In the genomic region with DNA sequence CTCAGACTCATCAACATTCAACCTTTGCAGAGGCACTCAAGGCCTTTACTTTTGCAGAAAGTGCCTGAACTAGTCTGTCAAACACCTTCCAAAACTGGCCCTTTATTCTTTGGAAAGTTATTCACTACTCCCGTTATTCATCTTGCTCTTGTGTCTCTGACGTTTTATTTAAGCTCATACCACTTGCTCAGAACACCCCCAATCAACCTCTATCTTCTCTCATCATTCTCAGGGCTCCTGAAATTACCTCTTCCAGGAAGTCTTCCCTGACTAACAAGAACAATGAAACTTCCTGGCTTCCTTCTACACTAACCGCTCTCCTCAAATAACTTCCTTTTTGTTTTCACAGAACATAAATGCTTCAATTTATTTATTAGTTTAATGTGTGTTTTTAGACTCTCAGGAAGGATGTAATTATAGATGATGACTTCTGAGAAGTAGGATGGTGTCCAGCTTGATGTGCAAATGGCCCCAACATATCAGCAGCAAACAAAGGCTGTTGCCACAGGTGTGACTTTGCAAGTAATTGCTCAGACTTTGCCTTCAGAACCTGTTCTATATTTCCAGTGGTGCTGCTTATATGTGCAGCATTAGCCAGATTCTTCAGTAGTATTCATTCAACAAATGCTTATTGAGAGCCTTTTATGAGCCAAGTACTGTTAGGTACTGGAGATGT, we compare ENCODE assay signal across 1 cellular context.
TF ChIP-seq lines count a peak whose summit lies in the region.

No MANE protein-coding gene starts in this region.

TF ChIP-seq in HepG2, 621 proteins besides CTCF, POLR2A, EP300 and RAD21:
- TF ChIP-seq, protein P1, sequence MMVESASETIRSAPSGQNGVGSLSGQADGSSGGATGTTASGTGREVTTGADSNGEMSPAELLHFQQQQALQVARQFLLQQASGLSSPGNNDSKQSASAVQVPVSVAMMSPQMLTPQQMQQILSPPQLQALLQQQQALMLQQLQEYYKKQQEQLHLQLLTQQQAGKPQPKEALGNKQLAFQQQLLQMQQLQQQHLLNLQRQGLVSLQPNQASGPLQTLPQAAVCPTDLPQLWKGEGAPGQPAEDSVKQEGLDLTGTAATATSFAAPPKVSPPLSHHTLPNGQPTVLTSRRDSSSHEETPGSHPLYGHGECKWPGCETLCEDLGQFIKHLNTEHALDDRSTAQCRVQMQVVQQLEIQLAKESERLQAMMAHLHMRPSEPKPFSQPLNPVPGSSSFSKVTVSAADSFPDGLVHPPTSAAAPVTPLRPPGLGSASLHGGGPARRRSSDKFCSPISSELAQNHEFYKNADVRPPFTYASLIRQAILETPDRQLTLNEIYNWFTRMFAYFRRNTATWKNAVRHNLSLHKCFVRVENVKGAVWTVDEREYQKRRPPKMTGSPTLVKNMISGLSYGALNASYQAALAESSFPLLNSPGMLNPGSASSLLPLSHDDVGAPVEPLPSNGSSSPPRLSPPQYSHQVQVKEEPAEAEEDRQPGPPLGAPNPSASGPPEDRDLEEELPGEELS (CRISPR knock-in tag; IDR thresholded peaks at IDR 0.05), result no peak
- TF ChIP-seq, protein P2, sequence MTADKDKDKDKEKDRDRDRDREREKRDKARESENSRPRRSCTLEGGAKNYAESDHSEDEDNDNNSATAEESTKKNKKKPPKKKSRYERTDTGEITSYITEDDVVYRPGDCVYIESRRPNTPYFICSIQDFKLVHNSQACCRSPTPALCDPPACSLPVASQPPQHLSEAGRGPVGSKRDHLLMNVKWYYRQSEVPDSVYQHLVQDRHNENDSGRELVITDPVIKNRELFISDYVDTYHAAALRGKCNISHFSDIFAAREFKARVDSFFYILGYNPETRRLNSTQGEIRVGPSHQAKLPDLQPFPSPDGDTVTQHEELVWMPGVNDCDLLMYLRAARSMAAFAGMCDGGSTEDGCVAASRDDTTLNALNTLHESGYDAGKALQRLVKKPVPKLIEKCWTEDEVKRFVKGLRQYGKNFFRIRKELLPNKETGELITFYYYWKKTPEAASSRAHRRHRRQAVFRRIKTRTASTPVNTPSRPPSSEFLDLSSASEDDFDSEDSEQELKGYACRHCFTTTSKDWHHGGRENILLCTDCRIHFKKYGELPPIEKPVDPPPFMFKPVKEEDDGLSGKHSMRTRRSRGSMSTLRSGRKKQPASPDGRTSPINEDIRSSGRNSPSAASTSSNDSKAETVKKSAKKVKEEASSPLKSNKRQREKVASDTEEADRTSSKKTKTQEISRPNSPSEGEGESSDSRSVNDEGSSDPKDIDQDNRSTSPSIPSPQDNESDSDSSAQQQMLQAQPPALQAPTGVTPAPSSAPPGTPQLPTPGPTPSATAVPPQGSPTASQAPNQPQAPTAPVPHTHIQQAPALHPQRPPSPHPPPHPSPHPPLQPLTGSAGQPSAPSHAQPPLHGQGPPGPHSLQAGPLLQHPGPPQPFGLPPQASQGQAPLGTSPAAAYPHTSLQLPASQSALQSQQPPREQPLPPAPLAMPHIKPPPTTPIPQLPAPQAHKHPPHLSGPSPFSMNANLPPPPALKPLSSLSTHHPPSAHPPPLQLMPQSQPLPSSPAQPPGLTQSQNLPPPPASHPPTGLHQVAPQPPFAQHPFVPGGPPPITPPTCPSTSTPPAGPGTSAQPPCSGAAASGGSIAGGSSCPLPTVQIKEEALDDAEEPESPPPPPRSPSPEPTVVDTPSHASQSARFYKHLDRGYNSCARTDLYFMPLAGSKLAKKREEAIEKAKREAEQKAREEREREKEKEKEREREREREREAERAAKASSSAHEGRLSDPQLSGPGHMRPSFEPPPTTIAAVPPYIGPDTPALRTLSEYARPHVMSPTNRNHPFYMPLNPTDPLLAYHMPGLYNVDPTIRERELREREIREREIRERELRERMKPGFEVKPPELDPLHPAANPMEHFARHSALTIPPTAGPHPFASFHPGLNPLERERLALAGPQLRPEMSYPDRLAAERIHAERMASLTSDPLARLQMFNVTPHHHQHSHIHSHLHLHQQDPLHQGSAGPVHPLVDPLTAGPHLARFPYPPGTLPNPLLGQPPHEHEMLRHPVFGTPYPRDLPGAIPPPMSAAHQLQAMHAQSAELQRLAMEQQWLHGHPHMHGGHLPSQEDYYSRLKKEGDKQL (CRISPR knock-in tag; IDR thresholded peaks at IDR 0.05; ENCODE audit: low read depth), result no peak
- TF ChIP-seq CREM (IDR thresholded peaks at IDR 0.05) (no peak), CREM (CRISPR knock-in tag; IDR thresholded peaks at IDR 0.05) (no peak), NONO (IDR thresholded peaks at IDR 0.05) (no peak), NONO (CRISPR knock-in tag; conservative IDR thresholded peaks at IDR 0.05) (no peak), KLF9 (CRISPR knock-in tag; IDR thresholded peaks at IDR 0.05; ENCODE audit: low read depth) (no peak), BRD4 (CRISPR knock-in tag; IDR thresholded peaks at IDR 0.05) (no peak), GTF2F1 (IDR thresholded peaks at IDR 0.05; ENCODE audit: low read length) (no peak), MED13 (CRISPR knock-in tag; IDR thresholded peaks at IDR 0.05) (no peak)
